Comparison of ENCODE assay signal across 9 cellular contexts in genomic region chr4:110508827-110509446, GRCh38. TPM values are rescaled to one million over a fixed set of nuclear protein-coding genes. Genes with fewer than 3 reads are reported as not detected.
DNase-seq lines count a peak whose midpoint lies in the region; ATAC-seq and TF ChIP-seq lines count a peak whose summit lies in the region.
"Had no signal": no experiment of that assay in that cellular context is flagged by ENCODE, and none has a peak within 500 bp of the region (broad histone marks: within the 10 kb centered on the region; RNA-seq: fewer than 3 reads in every experiment).

No MANE protein-coding gene starts in this region.

- no peak overlapping the region for H3K27ac ChIP-seq in WERI-Rb-1
- no peak overlapping the region for H3K27ac ChIP-seq in tibial artery

- H3K4me3 Mint-ChIP-seq in CD14-positive monocyte = no peak overlapping the region
- H3K4me3 Mint-ChIP-seq in naive thymus-derived CD8-positive, alpha-beta T cell = no peak overlapping the region
- H3K4me3 Mint-ChIP-seq: stimulated activated effector memory CD8-positive, alpha-beta T cell treated with anti-CD3 and anti-CD28 coated beads, Interleukin-12 subunit alpha, Interleukin-12 subunit beta, amount 100 ng/mL, for 72 hours had no signal

- peaks cover 0 to 2% (median 2%) of the 10 kb centered on the region in 3 donors for H3K27me3 Mint-ChIP-seq in CD14-positive monocyte (ENCODE audit: low read depth in 3 of 3)
- H3K27me3 Mint-ChIP-seq in naive thymus-derived CD8-positive, alpha-beta T cell = peaks cover 0 to 3% (median 2%) of the 10 kb centered on the region in 5 donors

- H3K9me3 Mint-ChIP-seq in CD14-positive monocyte = no peaks in the 10 kb centered on the region
- no peaks in the 10 kb centered on the region for H3K9me3 Mint-ChIP-seq in naive thymus-derived CD8-positive, alpha-beta T cell
- H3K9me3 Mint-ChIP-seq: stimulated activated effector memory CD8-positive, alpha-beta T cell treated with anti-CD3 and anti-CD28 coated beads, Interleukin-12 subunit alpha, Interleukin-12 subunit beta, amount 100 ng/mL, for 72 hours had no signal

- intact Hi-C loops in CD14-positive monocyte (cut with micrococcal nuclease) = loop anchor here in 1 of 2 donors (10.0 kb wide), 1 partner anchor 194 kb away; no protein-coding TSS in a partner anchor
- intact Hi-C loops in tibial artery (cut with DNase I; ENCODE audit: low total_unique reads) = no loop called here

- H3K9me3 ChIP-seq in WERI-Rb-1 (ENCODE audit: severe bottlenecking) (no peaks in the 10 kb centered on the region), tibial artery (no peaks in the 10 kb centered on the region)

- no peak overlapping the region for H3K27ac Mint-ChIP-seq in CD14-positive monocyte
- no peak overlapping the region for H3K27ac Mint-ChIP-seq in naive thymus-derived CD8-positive, alpha-beta T cell
- H3K27ac Mint-ChIP-seq: stimulated activated effector memory CD8-positive, alpha-beta T cell treated with anti-CD3 and anti-CD28 coated beads, Interleukin-12 subunit alpha, Interleukin-12 subunit beta, amount 100 ng/mL, for 72 hours had no signal

- peak; percentile 10 for TF ChIP-seq CTCF in CD14-positive monocyte (IDR thresholded peaks at IDR 0.05)
- TF ChIP-seq CTCF in WERI-Rb-1 (IDR thresholded peaks at IDR 0.05; ENCODE audit: low read depth, low read length) = 0 out of 2 replicates have a peak, but pooled peaks have one; percentile 5
- TF ChIP-seq CTCF in tibial artery (IDR thresholded peaks at IDR 0.05) = no peak

- H3K36me3 ChIP-seq in WERI-Rb-1 = no peaks in the 10 kb centered on the region
- H3K36me3 ChIP-seq in tibial artery = no peaks in the 10 kb centered on the region

- H3K27me3 ChIP-seq in WERI-Rb-1 (ENCODE audit: insufficient read depth, low read depth, severe bottlenecking) (no peaks in the 10 kb centered on the region), tibial artery (no peaks in the 10 kb centered on the region)

- no peaks in the 10 kb centered on the region for H3K36me3 Mint-ChIP-seq in CD14-positive monocyte
- no peaks in the 10 kb centered on the region for H3K36me3 Mint-ChIP-seq in naive thymus-derived CD8-positive, alpha-beta T cell
- H3K36me3 Mint-ChIP-seq: stimulated activated effector memory CD8-positive, alpha-beta T cell treated with anti-CD3 and anti-CD28 coated beads, Interleukin-12 subunit alpha, Interleukin-12 subunit beta, amount 100 ng/mL, for 72 hours had no signal

- H3K4me1 Mint-ChIP-seq in CD14-positive monocyte = peaks cover 7% of the 10 kb centered on the region
- H3K4me1 Mint-ChIP-seq in naive thymus-derived CD8-positive, alpha-beta T cell = no peaks in the 10 kb centered on the region
- H3K4me1 Mint-ChIP-seq: stimulated activated effector memory CD8-positive, alpha-beta T cell treated with anti-CD3 and anti-CD28 coated beads, Interleukin-12 subunit alpha, Interleukin-12 subunit beta, amount 100 ng/mL, for 72 hours had no signal

- DNase-seq in CD14-positive monocyte (ENCODE audit: low spot score) (no peak), WERI-Rb-1 (no peak), kidney tubule cell (ENCODE audit: low spot score) (peak; percentile 45), Ammon's horn (ENCODE audit: low spot score) (no peak), tibial artery (no peak)
- DNase-seq in naive thymus-derived CD8-positive, alpha-beta T cell = no peak

- no peak overlapping the region for H3K4me3 ChIP-seq in WERI-Rb-1 (ENCODE audit: low read depth, low read length)
- H3K4me3 ChIP-seq in tibial artery = no peak overlapping the region

- ATAC-seq in HG03432 (IDR thresholded peaks at IDR 0.05; ENCODE audit: unreplicated experiment) (peak; percentile 56), GM21367 (IDR thresholded peaks at IDR 0.05; ENCODE audit: unreplicated experiment) (no peak)
- no peak for ATAC-seq in naive thymus-derived CD8-positive, alpha-beta T cell
- ATAC-seq: stimulated activated effector memory CD8-positive, alpha-beta T cell treated with anti-CD3 and anti-CD28 coated beads, Interleukin-12 subunit alpha, Interleukin-12 subunit beta, amount 100 ng/mL, for 72 hours had no signal

- H3K4me1 ChIP-seq in tibial artery = no peaks in the 10 kb centered on the region

- POLR2A ChIA-PET in naive thymus-derived CD8-positive, alpha-beta T cell (lab: Charles Lee) = no interaction called here

RNA-seq across cellular contexts. Expression of gene ENPEP, which starts 33.0 kb away (rescaled TPM):
- not detected for polyA plus RNA-seq in CD14-positive monocyte
- total RNA-seq in naive thymus-derived CD8-positive, alpha-beta T cell = not detected
- not detected for polyA plus RNA-seq in naive thymus-derived CD8-positive, alpha-beta T cell

Comparison
In these comparisons a context has a peak if more than half of its experiments do, and no peak if none do; other contexts are left out.
1. CTCF ChIP-seq: peak in CD14-positive monocyte (single experiment) and WERI-Rb-1 (single experiment); none in tibial artery (0 of 2).